Comparison of ENCODE assay signal across 1 cellular context in the genomic region with DNA sequence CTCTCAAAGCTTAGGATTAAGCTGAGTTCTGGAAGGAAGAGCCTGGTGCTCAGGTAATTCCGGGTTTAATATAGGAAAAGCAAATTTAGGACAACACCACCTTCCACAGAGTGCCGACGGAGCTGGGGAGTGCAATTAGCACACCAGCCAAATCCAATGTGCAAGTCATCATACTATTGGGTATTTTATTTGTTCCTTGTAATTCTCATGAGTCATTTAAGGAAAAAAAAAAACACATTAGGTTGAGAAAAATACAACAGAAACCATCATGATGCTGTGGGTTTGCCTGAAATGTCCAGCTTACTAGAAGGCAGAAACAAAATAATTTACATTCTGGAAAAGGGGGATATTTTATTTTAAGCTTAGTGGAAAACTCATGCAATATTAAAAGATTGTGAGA.
TF ChIP-seq lines count a peak whose summit lies in the region.

No MANE protein-coding gene starts in this region.

TF ChIP-seq in IMR-90, 13 proteins besides CTCF, POLR2A, EP300 and RAD21 (continued from another document):
- TF ChIP-seq USF2 (IDR thresholded peaks at IDR 0.05; ENCODE audit: low read depth, low read length) (no peak), BHLHE40 (IDR thresholded peaks at IDR 0.05; ENCODE audit: low read depth, low read length) (no peak), MAFK (IDR thresholded peaks at IDR 0.05; ENCODE audit: low read depth, low read length) (no peak), MAZ (IDR thresholded peaks at IDR 0.05; ENCODE audit: borderline replicate concordance, low read depth, low read length) (no peak), MXI1 (IDR thresholded peaks at IDR 0.05; ENCODE audit: borderline replicate concordance, low read depth, low read length) (no peak), CHD1 (IDR thresholded peaks at IDR 0.05; ENCODE audit: low read depth, low read length) (no peak), FOS (IDR thresholded peaks at IDR 0.05; ENCODE audit: low read depth, low read length) (no peak)
- TF ChIP-seq, protein P1, sequence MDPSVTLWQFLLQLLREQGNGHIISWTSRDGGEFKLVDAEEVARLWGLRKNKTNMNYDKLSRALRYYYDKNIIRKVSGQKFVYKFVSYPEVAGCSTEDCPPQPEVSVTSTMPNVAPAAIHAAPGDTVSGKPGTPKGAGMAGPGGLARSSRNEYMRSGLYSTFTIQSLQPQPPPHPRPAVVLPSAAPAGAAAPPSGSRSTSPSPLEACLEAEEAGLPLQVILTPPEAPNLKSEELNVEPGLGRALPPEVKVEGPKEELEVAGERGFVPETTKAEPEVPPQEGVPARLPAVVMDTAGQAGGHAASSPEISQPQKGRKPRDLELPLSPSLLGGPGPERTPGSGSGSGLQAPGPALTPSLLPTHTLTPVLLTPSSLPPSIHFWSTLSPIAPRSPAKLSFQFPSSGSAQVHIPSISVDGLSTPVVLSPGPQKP (IDR thresholded peaks at IDR 0.05; ENCODE audit: borderline replicate concordance, low read depth, low read length) = no peak
TF ChIP-seq in IMR-90: peak in this region for 0.
